22 cellular contexts compared by ENCODE assay signal in genomic region chr16:31245560-31245959, GRCh38. TPM values are rescaled to one million over a fixed set of nuclear protein-coding genes. Genes with fewer than 3 reads are reported as not detected.
"Had no signal": no experiment of that assay in that cellular context is flagged by ENCODE, and none has a peak within 500 bp of the region (broad histone marks: within the 10 kb centered on the region; RNA-seq: fewer than 3 reads in every experiment).

No MANE protein-coding gene starts in this region.

RNA-seq across cellular contexts. Expression of gene ITGAM, which starts 14.2 kb away (rescaled TPM):
- total RNA-seq: progenitor cell of endocrine pancreas, pulmonary artery endothelial cell, smooth muscle cell had no signal
- polyA plus RNA-seq: hepatocyte, neural cell, smooth muscle cell had no signal

RNA-seq across cellular contexts. Expression of gene PYDC1, which starts 28.6 kb away (rescaled TPM):
- total RNA-seq: heart right ventricle; hepatocyte; kidney epithelial cell; left ventricle myocardium inferior; lung; mesenteric fat pad; mucosa of descending colon; myocyte; naive thymus-derived CD4-positive, alpha-beta T cell; natural killer cell treated with Interleukin-12 subunit alpha and Interleukin-12 subunit beta and Interleukin-15 and Interleukin-18, amount 100 ng/mL, for 72 hours; omental fat pad; ovary; progenitor cell of endocrine pancreas; pulmonary artery endothelial cell; renal cortical epithelial cell; right atrium auricular region; right lobe of liver; skeletal muscle tissue; smooth muscle cell; ureter; uterus had no signal
- polyA plus RNA-seq: heart right ventricle; hepatocyte; lung; naive thymus-derived CD4-positive, alpha-beta T cell; neural cell; ovary had no signal

RNA-seq across cellular contexts. Expression of gene TRIM72, which starts 31.6 kb away (rescaled TPM):
- total RNA-seq: hepatocyte, kidney epithelial cell, pulmonary artery endothelial cell, renal cortical epithelial cell, ureter had no signal
- polyA plus RNA-seq: hepatocyte; naive thymus-derived CD4-positive, alpha-beta T cell had no signal

RNA-seq across cellular contexts. Expression of gene PYCARD, which starts 43.0 kb away (rescaled TPM):
- polyA plus RNA-seq: neural cell had no signal
